16 cellular contexts compared by ENCODE assay signal in genomic region chr13:33536639-33537425, GRCh38.
DNase-seq lines count a peak whose midpoint lies in the region; ATAC-seq and TF ChIP-seq lines count a peak whose summit lies in the region.
"Had no signal": no experiment of that assay in that cellular context is flagged by ENCODE, and none has a peak within 500 bp of the region (broad histone marks: within the 10 kb centered on the region; RNA-seq: fewer than 3 reads in every experiment).

No MANE protein-coding gene starts in this region.

- peak overlapping the region; percentile 46 for H3K9ac ChIP-seq in mesenchymal stem cell (ENCODE audit: low read length)

- no peaks in the 10 kb centered on the region for H3K9me3 ChIP-seq in mesenchymal stem cell (ENCODE audit: control insufficient read depth, low read length)
- H3K9me3 ChIP-seq in tibial artery: no peaks in the 10 kb centered on the region
- H3K9me3 ChIP-seq: suprapubic skin had no signal

- H3K9me3 Mint-ChIP-seq in activated CD4-positive, alpha-beta T cell treated with anti-CD3 and anti-CD28 coated beads for 36 hours (ENCODE audit: low read depth): no peaks in the 10 kb centered on the region

- no peak overlapping the region for H3K27ac ChIP-seq in mesenchymal stem cell (ENCODE audit: low read length, poor library complexity, severe bottlenecking)
- peak overlapping the region; percentile 59 to 96 for H3K27ac ChIP-seq in tibial artery
- H3K27ac ChIP-seq: WERI-Rb-1 had no signal

- H3K27me3 Mint-ChIP-seq in activated CD4-positive, alpha-beta T cell treated with anti-CD3 and anti-CD28 coated beads for 36 hours: no peaks in the 10 kb centered on the region
- H3K27me3 Mint-ChIP-seq: activated naive CD8-positive, alpha-beta T cell had no signal

- peaks cover 49% of the 10 kb centered on the region for H3K4me1 Mint-ChIP-seq in activated CD4-positive, alpha-beta T cell treated with anti-CD3 and anti-CD28 coated beads for 36 hours

- H3K23ac ChIP-seq in mesenchymal stem cell (ENCODE audit: low read length in 2 of 2): no peak overlapping the region

- no peak overlapping the region for H2AFZ ChIP-seq in mesenchymal stem cell (ENCODE audit: low read depth, low read length)

- H2BK5ac ChIP-seq in mesenchymal stem cell (ENCODE audit: low read depth, low read length, poor library complexity, severe bottlenecking): no peak overlapping the region

- H3K27me3 ChIP-seq in mesenchymal stem cell (ENCODE audit: control insufficient read depth in 1 of 2, insufficient read depth in 1 of 2, low read length in 2 of 2) (no peaks in the 10 kb centered on the region), tibial artery (no peaks in the 10 kb centered on the region)
- H3K27me3 ChIP-seq: suprapubic skin had no signal

- H3K4me2 ChIP-seq in mesenchymal stem cell (ENCODE audit: low read length, poor library complexity, severe bottlenecking): no peak overlapping the region

- H3K36me3 Mint-ChIP-seq in activated CD4-positive, alpha-beta T cell treated with anti-CD3 and anti-CD28 coated beads for 36 hours (ENCODE audit: low read depth): peaks cover 7% of the 10 kb centered on the region

- no peak for TF ChIP-seq CTCF in tibial artery (IDR thresholded peaks at IDR 0.05)

- H3K18ac ChIP-seq in mesenchymal stem cell (ENCODE audit: low read depth in 1 of 2, low read length in 2 of 2): no peak overlapping the region

- H3K4me1 ChIP-seq in mesenchymal stem cell (ENCODE audit: control insufficient read depth, insufficient read depth, low read depth, low read length) (no peaks in the 10 kb centered on the region), tibial artery (peaks cover 0 to 44% (median 7%) of the 10 kb centered on the region in 4 donors)

- DNase-seq in activated CD4-positive, alpha-beta T cell treated with anti-CD3 and anti-CD28 coated beads for 36 hours: no peak
- no peak for DNase-seq in activated CD4-positive, alpha-beta T cell treated with anti-CD3 and anti-CD28 coated beads for 1 hour
- peak; percentile 61 for DNase-seq in brain pericyte (ENCODE audit: low read depth, low spot score)
- peak; percentile 93 for DNase-seq in mesenchymal stem cell
- no peak for DNase-seq in tibial artery
- no peak for DNase-seq in COLO668 (lab: John Stamatoyannopoulos, UW; ENCODE audit: unreplicated experiment)
- DNase-seq in retina: no peak
- DNase-seq: ACHN; foreskin melanocyte; NCI-H187; stimulated activated CD4-positive, alpha-beta T cell treated with anti-CD3 and anti-CD28 coated beads, Interleukin-15, amount 100 ng/mL, for 24 hours; WERI-Rb-1 had no signal

- H2BK12ac ChIP-seq in mesenchymal stem cell (ENCODE audit: low read length in 2 of 2): no peak overlapping the region

- H3K79me1 ChIP-seq in mesenchymal stem cell (replicated peaks; ENCODE audit: low read length, poor library complexity, severe bottlenecking): no peaks in the 10 kb centered on the region

- H4K91ac ChIP-seq in mesenchymal stem cell (ENCODE audit: low read length): no peak overlapping the region

- peak overlapping the region; percentile 20 for H3K27ac Mint-ChIP-seq in activated CD4-positive, alpha-beta T cell treated with anti-CD3 and anti-CD28 coated beads for 36 hours

- no peak overlapping the region for H3K4ac ChIP-seq in mesenchymal stem cell (ENCODE audit: low read depth in 1 of 2, low read length in 2 of 2)

- H2BK120ac ChIP-seq in mesenchymal stem cell (ENCODE audit: low read depth, low read length): no peak overlapping the region

- H3K14ac ChIP-seq in mesenchymal stem cell (ENCODE audit: low read length in 2 of 2): no peak overlapping the region

- H3K4me3 ChIP-seq in mesenchymal stem cell (ENCODE audit: insufficient read depth in 1 of 2, low read depth in 1 of 2, low read length in 2 of 2) (no peak overlapping the region), tibial artery (no peak overlapping the region)
- H3K4me3 ChIP-seq: lung, suprapubic skin had no signal

- CTCF ChIA-PET in activated CD4-positive, alpha-beta T cell treated with anti-CD3 and anti-CD28 coated beads for 36 hours (lab: Charles Lee): interaction anchor here (1.1 kb wide), 1 partner anchor 25 kb away, joined by 3 read pairs; no protein-coding TSS in a partner anchor

- H4K8ac ChIP-seq in mesenchymal stem cell (ENCODE audit: low read length): no peak overlapping the region

- H2BK15ac ChIP-seq in mesenchymal stem cell (ENCODE audit: low read depth, poor library complexity, severe bottlenecking): no peak overlapping the region

- H2AK5ac ChIP-seq in mesenchymal stem cell (ENCODE audit: low read length, severe bottlenecking): no peak overlapping the region

- ATAC-seq in activated CD4-positive, alpha-beta T cell treated with anti-CD3 and anti-CD28 coated beads for 36 hours: peak; percentile 34
- no peak for ATAC-seq in GM21526 (IDR thresholded peaks at IDR 0.05; ENCODE audit: low FRiP score, unreplicated experiment)

- WGBS in mesenchymal stem cell: 20% methylated on average over 3 of the region's 7 CpGs

- no peaks in the 10 kb centered on the region for H3K36me3 ChIP-seq in mesenchymal stem cell (ENCODE audit: control insufficient read depth in 1 of 2, insufficient read depth in 2 of 2, low read depth in 1 of 2, low read length in 2 of 2)
- H3K36me3 ChIP-seq in tibial artery: no peaks in the 10 kb centered on the region
- H3K36me3 ChIP-seq: suprapubic skin, WERI-Rb-1 had no signal

- H3K4me3 Mint-ChIP-seq in activated CD4-positive, alpha-beta T cell treated with anti-CD3 and anti-CD28 coated beads for 36 hours: no peak overlapping the region
- H3K4me3 Mint-ChIP-seq: activated naive CD8-positive, alpha-beta T cell had no signal

- intact Hi-C loops in activated CD4-positive, alpha-beta T cell treated with anti-CD3 and anti-CD28 coated beads for 36 hours (cut with DNase I, micrococcal nuclease): no loop called here
- intact Hi-C loops in tibial artery (cut with DNase I; ENCODE audit: low total_unique reads): no loop called here

- POLR2A ChIA-PET in activated CD4-positive, alpha-beta T cell treated with anti-CD3 and anti-CD28 coated beads for 36 hours (lab: Charles Lee): no interaction called here

Comparison
In these comparisons a context has a peak if more than half of its experiments do, and no peak if none do; other contexts are left out.
1. DNase-seq: peak in brain pericyte (single experiment) and mesenchymal stem cell (single experiment); none in activated CD4-positive, alpha-beta T cell treated with anti-CD3 and anti-CD28 coated beads for 36 hours (single experiment), activated CD4-positive, alpha-beta T cell treated with anti-CD3 and anti-CD28 coated beads for 1 hour (single experiment), tibial artery (0 of 2), COLO668 (single experiment) and retina (single experiment).